25 cellular contexts compared by ENCODE assay signal in genomic region chr9:68768619-68769018, GRCh38.
"Had no signal": no experiment of that assay in that cellular context is flagged by ENCODE, and none has a peak within 500 bp of the region (broad histone marks: within the 10 kb centered on the region; RNA-seq: fewer than 3 reads in every experiment).

No MANE protein-coding gene starts in this region.

- H3K4me1 ChIP-seq: pancreas, prostate gland, right lobe of liver, sigmoid colon, stomach, thyroid gland, tibial nerve, upper lobe of left lung, vagina had no signal

- H3K27ac ChIP-seq: neutrophil, pancreas, prostate gland, right lobe of liver, sigmoid colon, stomach, thoracic aorta, thyroid gland, tibial nerve, upper lobe of left lung, vagina had no signal

- H3K9me3 ChIP-seq: neutrophil, pancreas, prostate gland, right lobe of liver, sigmoid colon, stomach, thoracic aorta, thyroid gland, tibial nerve, upper lobe of left lung, vagina had no signal

- DNase-seq: naive thymus-derived CD8-positive, alpha-beta T cell; nephron progenitor cell; nucleus accumbens; pancreas; retina; right cardiac atrium; right lobe of liver; sigmoid colon; small intestine; stimulated activated CD4-positive, alpha-beta T cell treated with anti-CD3 and anti-CD28 coated beads, Interleukin-15, amount 100 ng/mL, for 24 hours; stimulated activated CD4-positive, alpha-beta T cell treated with anti-CD3 and anti-CD28 coated beads, Interleukin-2, amount 100 ng/mL, for 24 hours; stimulated activated CD4-positive, alpha-beta T cell treated with anti-CD3 and anti-CD28 coated beads, Interleukin-2, amount 100 ng/mL, for 48 hours; stimulated activated CD4-positive, alpha-beta T cell treated with anti-CD3 and anti-CD28 coated beads, Interleukin-4, amount 100 ng/mL, for 24 hours; stimulated activated naive B cell treated with anti-CD40 and anti-IgM and Interleukin-4, amounts not matched to agents 10 μg/mL and 1 μg/mL and 100 μg/mL, for 72 hours; stimulated activated naive CD4-positive, alpha-beta T cell treated with Interleukin-2 at 50 U/mL for 16 hours; stomach; thyroid gland; upper lobe of left lung had no signal

- H3K36me3 ChIP-seq: neutrophil, pancreas, prostate gland, right lobe of liver, sigmoid colon, stomach, thoracic aorta, thyroid gland, tibial nerve, upper lobe of left lung, vagina had no signal

- H3K4me3 ChIP-seq: pancreas, prostate gland, right lobe of liver, sigmoid colon, stomach, thoracic aorta, thyroid gland, tibial nerve, upper lobe of left lung, vagina had no signal

- H3K27me3 ChIP-seq: neutrophil, pancreas, right lobe of liver, sigmoid colon, stomach, thyroid gland, tibial nerve, upper lobe of left lung, vagina had no signal

- ATAC-seq: naive thymus-derived CD8-positive, alpha-beta T cell; natural killer cell treated with Interleukin-12 subunit alpha and Interleukin-12 subunit beta and Interleukin-15 and Interleukin-18, amount 100 ng/mL, for 72 hours; pancreas; right cardiac atrium; right lobe of liver; stimulated activated effector memory CD8-positive, alpha-beta T cell treated with anti-CD3 and anti-CD28 coated beads, Interleukin-12 subunit alpha, Interleukin-12 subunit beta, amount 100 ng/mL, for 72 hours; stimulated activated naive B cell treated with anti-CD40 and anti-IgM and Interleukin-4, amounts not matched to agents 10 μg/mL and 1 μg/mL and 100 μg/mL, for 72 hours had no signal
